In the genomic region with DNA sequence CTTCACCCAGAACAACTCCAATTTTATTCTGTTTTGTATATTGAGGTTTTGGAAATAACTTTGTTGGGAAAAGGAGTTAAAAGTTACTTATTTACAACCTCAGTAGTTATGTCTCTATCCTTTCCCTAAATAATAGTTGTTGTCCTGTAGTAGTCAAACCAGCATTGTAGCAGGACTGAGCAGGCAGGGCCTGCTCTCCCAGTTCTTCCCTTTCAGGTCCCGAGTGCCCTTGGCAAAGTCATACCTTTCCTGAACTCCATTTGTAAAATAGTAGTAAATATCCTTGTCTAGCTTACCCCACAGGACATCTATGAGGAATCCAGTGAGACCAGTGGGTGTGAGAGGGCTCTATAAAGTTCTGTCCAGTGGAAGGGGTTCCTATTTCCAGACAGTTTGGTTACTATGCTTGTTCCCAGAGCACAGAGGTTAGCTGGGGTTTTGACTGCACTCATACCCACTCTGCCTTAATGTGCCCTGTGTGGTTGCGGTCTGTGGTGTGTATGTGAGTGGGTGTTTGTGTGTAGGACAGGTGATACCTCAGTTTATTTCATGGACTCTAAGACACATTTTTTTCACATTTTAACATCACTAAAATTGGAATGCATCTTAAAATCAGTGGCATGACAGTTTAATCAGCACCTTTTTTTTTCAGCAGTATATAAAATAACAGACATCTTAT, we compare ENCODE assay signal across 21 cellular contexts.
DNase-seq lines count a peak whose midpoint lies in the region; ATAC-seq and TF ChIP-seq lines count a peak whose summit lies in the region.
"Had no signal": no experiment of that assay in that cellular context is flagged by ENCODE, and none has a peak within 500 bp of the region (broad histone marks: within the 10 kb centered on the region; RNA-seq: fewer than 3 reads in every experiment).

No MANE protein-coding gene starts in this region.

- intact Hi-C loops in HCT116 (cut with micrococcal nuclease), result no loop called here

- no peaks in the 10 kb centered on the region for H3K9me3 ChIP-seq in CD8-positive, alpha-beta memory T cell (ENCODE audit: low read length)
- no peaks in the 10 kb centered on the region for H3K9me3 ChIP-seq in HCT116 (ENCODE audit: control insufficient read depth in 1 of 2, insufficient read depth in 1 of 2, low read depth in 1 of 2, low read length in 2 of 2)
- no peaks in the 10 kb centered on the region for H3K9me3 ChIP-seq in osteoblast (ENCODE audit: low read depth, low read length)
- H3K9me3 ChIP-seq: colonic mucosa, left lung, thoracic aorta had no signal

- peaks cover 0 to 10% of the 10 kb centered on the region in 2 donors for H3K27me3 Mint-ChIP-seq in CD8-positive, alpha-beta memory T cell
- H3K27me3 Mint-ChIP-seq: CD4-positive, alpha-beta T cell had no signal

- H3K4me1 ChIP-seq in CD8-positive, alpha-beta memory T cell (ENCODE audit: insufficient read depth, low read length), result no peaks in the 10 kb centered on the region
- peaks cover 43 to 55% of the 10 kb centered on the region in 2 experiments for H3K4me1 ChIP-seq in HCT116 (ENCODE audit: control insufficient read depth in 1 of 2, insufficient read depth in 2 of 2, low read length in 2 of 2)
- peaks cover 30% of the 10 kb centered on the region for H3K4me1 ChIP-seq in osteoblast (ENCODE audit: insufficient read depth, low read length)
- H3K4me1 ChIP-seq: colonic mucosa, left lung had no signal

- H3K4me1 Mint-ChIP-seq in CD8-positive, alpha-beta memory T cell, result peaks cover 14 to 28% (median 21%) of the 10 kb centered on the region in 3 donors

- no peak for TF ChIP-seq RAD21 in HCT116 (IDR thresholded peaks at IDR 0.05; ENCODE audit: low read depth)

- H4K20me1 ChIP-seq in HCT116 (ENCODE audit: insufficient read depth) (no peaks in the 10 kb centered on the region), osteoblast (ENCODE audit: insufficient read depth, low read length) (no peaks in the 10 kb centered on the region)

- H3K4me2 ChIP-seq in HCT116 (ENCODE audit: low read length), result peak overlapping the region; percentile 62
- no peak overlapping the region for H3K4me2 ChIP-seq in osteoblast (ENCODE audit: insufficient read depth, low read length)

- no peaks in the 10 kb centered on the region for H3K9me2 ChIP-seq in HCT116 (ENCODE audit: insufficient read depth)

- H3K79me2 ChIP-seq in HCT116 (ENCODE audit: insufficient read depth, low read length) (no peaks in the 10 kb centered on the region), osteoblast (ENCODE audit: insufficient read depth, low read length) (no peaks in the 10 kb centered on the region)

- ATAC-seq in HCT116 (peak; percentile 37), HG03135 (IDR thresholded peaks at IDR 0.05; ENCODE audit: unreplicated experiment) (no peak)
- ATAC-seq: left lung had no signal

- peaks cover 0 to 10% (median 2%) of the 10 kb centered on the region in 3 donors for H3K36me3 Mint-ChIP-seq in CD8-positive, alpha-beta memory T cell

- no peak for TF ChIP-seq CTCF in HCT116 (IDR thresholded peaks at IDR 0.05 in 2 of 3, conservative IDR thresholded peaks at IDR 0.05 in 1 of 3; ENCODE audit: borderline replicate concordance in 1 of 3, insufficient read depth in 1 of 3, low read depth in 2 of 3, low read length in 2 of 3)
- TF ChIP-seq CTCF in epithelial cell of esophagus (IDR thresholded peaks at IDR 0.05; ENCODE audit: insufficient read depth, low read depth, low read length, missing control alignments), result no peak
- TF ChIP-seq CTCF in osteoblast (IDR thresholded peaks at IDR 0.05; ENCODE audit: extremely low read depth, low read depth, low read length), result no peak

- RAD21 ChIA-PET in HCT116 (lab: Charles Lee; ENCODE audit: low non-redundant PET in 1 of 2, low total read pairs in 2 of 2, uncharacterized antibody in 2 of 2, unreplicated experiment in 2 of 2), result interaction anchor here in 1 of 2 experiments (0.6 kb wide), 1 partner anchor 259 kb away, joined by 4 read pairs; no protein-coding TSS in a partner anchor

- no peak overlapping the region for H3K27ac ChIP-seq in CD8-positive, alpha-beta memory T cell (ENCODE audit: low read depth, low read length)
- H3K27ac ChIP-seq in HCT116 (ENCODE audit: low read depth, low read length) (peak overlapping the region; percentile 66), osteoblast (ENCODE audit: low read depth, low read length) (peak overlapping the region; percentile 77)
- H3K27ac ChIP-seq: colonic mucosa, left lung had no signal

- no peak overlapping the region for H3K4me3 ChIP-seq in CD8-positive, alpha-beta memory T cell (ENCODE audit: low read length)
- H3K4me3 ChIP-seq in HCT116 (replicated peaks in 1 of 2; ENCODE audit: low read depth in 1 of 2, low read length in 2 of 2) (peak overlapping the region in 1 of 2 experiments; percentile 20; a peak in 1 of 4 replicates), epithelial cell of esophagus (ENCODE audit: low read length) (no peak overlapping the region), osteoblast (ENCODE audit: insufficient read depth, low read length) (no peak overlapping the region)
- H3K4me3 ChIP-seq: colonic mucosa, heart right ventricle, left lung, thoracic aorta had no signal

- no TSS peak for BruUV-seq in HCT116 (replicated peaks; lab: Mats Ljungman, UMichigan)

- peak overlapping the region in 2 of 7 donors; percentile 9 to 53 for H3K4me3 Mint-ChIP-seq in CD8-positive, alpha-beta memory T cell
- H3K4me3 Mint-ChIP-seq: CD4-positive, alpha-beta T cell; natural killer cell treated with Interleukin-12 subunit alpha and Interleukin-12 subunit beta and Interleukin-15 and Interleukin-18, amount 100 ng/mL, for 72 hours had no signal

- POLR2A ChIA-PET in CD8-positive, alpha-beta memory T cell (lab: Charles Lee), result no interaction called here
- POLR2A ChIA-PET in HCT116 (lab: Charles Lee), result no interaction called here

- TF ChIP-seq POLR2A in HCT116 (IDR thresholded peaks at IDR 0.05; ENCODE audit: borderline replicate concordance, extremely low read depth, insufficient read depth, insufficient read length), result no peak

- CTCF ChIA-PET in CD8-positive, alpha-beta memory T cell (lab: Charles Lee), result no interaction called here
- CTCF ChIA-PET in HCT116 (lab: Charles Lee), result interaction anchor here (1.1 to 1.3 kb wide), 2 partner anchors 13 to 21 kb away, joined by 4 to 8 read pairs; no protein-coding TSS in a partner anchor

- no peaks in the 10 kb centered on the region for H3K36me3 ChIP-seq in CD8-positive, alpha-beta memory T cell (ENCODE audit: insufficient read depth, low read length)
- H3K36me3 ChIP-seq in HCT116 (ENCODE audit: control insufficient read depth in 1 of 2, insufficient read depth in 2 of 2, low read length in 2 of 2) (no peaks in the 10 kb centered on the region), osteoblast (ENCODE audit: insufficient read depth, low read length) (no peaks in the 10 kb centered on the region)
- H3K36me3 ChIP-seq: colonic mucosa, heart right ventricle, left lung, thoracic aorta had no signal

- H3K9ac ChIP-seq in HCT116 (ENCODE audit: low read length), result peak overlapping the region; percentile 11; the same call in 1 of the 2 replicates

- no peak overlapping the region for H2AFZ ChIP-seq in HCT116 (ENCODE audit: low read depth, low read length, poor library complexity, severe bottlenecking)
- no peak overlapping the region for H2AFZ ChIP-seq in osteoblast (ENCODE audit: low read length)

- peak overlapping the region in 7 of 8 donors; percentile 23 to 86 (median 69) for H3K27ac Mint-ChIP-seq in CD8-positive, alpha-beta memory T cell
- H3K27ac Mint-ChIP-seq: CD4-positive, alpha-beta T cell had no signal

- no peak for DNase-seq in CD8-positive, alpha-beta memory T cell
- DNase-seq in HCT116 (ENCODE audit: low read depth, low spot score) (no peak), epithelial cell of esophagus (ENCODE audit: low read depth) (peak; percentile 48), osteoblast (ENCODE audit: insufficient read length, low spot score, missing footprints) (no peak), foreskin melanocyte (no peak), NOMO-1 treated with DMSO at 0.1 percent for 48 hours (lab: John Stamatoyannopoulos, UW; ENCODE audit: unreplicated experiment) (no peak), NCI-H2029 (lab: John Stamatoyannopoulos, UW) (no peak)
- DNase-seq: activated CD8-positive, alpha-beta memory T cell treated with anti-CD3 and anti-CD28 coated beads, Interleukin-2, amount 50 U/mL, for 4 hours; activated gamma-delta T cell treated with Interleukin-2 at 50 U/mL for 16 hours; CD4-positive, alpha-beta T cell; colonic mucosa; heart right ventricle; left lung; MV-4-11; NCI-H1694 treated with DMSO at 0.1 percent for 48 hours; NCI-H748 treated with DMSO at 0.1 percent for 48 hours; posterior cingulate gyrus; SHP77 treated with DMSO at 0.1 percent for 48 hours had no signal

- H3K9me3 Mint-ChIP-seq in CD8-positive, alpha-beta memory T cell, result no peaks in the 10 kb centered on the region
- H3K9me3 Mint-ChIP-seq: natural killer cell treated with Interleukin-12 subunit alpha and Interleukin-12 subunit beta and Interleukin-15 and Interleukin-18, amount 100 ng/mL, for 72 hours had no signal

- H3K27me3 ChIP-seq in CD8-positive, alpha-beta memory T cell (ENCODE audit: insufficient read depth, low read length, poor library complexity, severe bottlenecking), result no peaks in the 10 kb centered on the region
- no peaks in the 10 kb centered on the region for H3K27me3 ChIP-seq in HCT116 (ENCODE audit: insufficient read depth, low read length)
- peaks cover 3% of the 10 kb centered on the region for H3K27me3 ChIP-seq in osteoblast (ENCODE audit: insufficient read depth, low read length)
- H3K27me3 ChIP-seq: colonic mucosa had no signal

TF ChIP-seq in HCT116, 20 proteins besides CTCF, POLR2A, EP300 and RAD21 (continues in another document):
- TF ChIP-seq EZH2 (IDR thresholded peaks at IDR 0.05), result no peak
- no peak for TF ChIP-seq YY1 (IDR thresholded peaks at IDR 0.05; ENCODE audit: extremely low read depth, insufficient replicate concordance, low read depth, low read length)
- no peak for TF ChIP-seq CEBPB (IDR thresholded peaks at IDR 0.05; ENCODE audit: low read depth)
- TF ChIP-seq ELF1 (IDR thresholded peaks at IDR 0.05; ENCODE audit: borderline replicate concordance, low read depth), result no peak
- no peak for TF ChIP-seq ZFX (IDR thresholded peaks at IDR 0.05)
- TF ChIP-seq SP1 (IDR thresholded peaks at IDR 0.05; ENCODE audit: low read depth), result no peak
- no peak for TF ChIP-seq EGR1 (IDR thresholded peaks at IDR 0.05; ENCODE audit: low read depth)
- no peak for TF ChIP-seq TCF7L2 (IDR thresholded peaks at IDR 0.05; ENCODE audit: borderline replicate concordance, extremely low read depth, insufficient read depth, insufficient read length)
- TF ChIP-seq ATF3 (IDR thresholded peaks at IDR 0.05), result no peak
- no peak for TF ChIP-seq ZNF274 (IDR thresholded peaks at IDR 0.05; ENCODE audit: low read depth, low read length)
